1 cellular context compared by ENCODE assay signal in genomic region chr20:58388882-58389323, GRCh38.
TF ChIP-seq lines count a peak whose summit lies in the region.

VAPB (plus strand) TSS chr20:58389229; CDS start chr20:58389460, 231 bp downstream.

TF ChIP-seq in HepG2, 621 proteins besides CTCF, POLR2A, EP300 and RAD21 (continued from another document and continues in another):
- TF ChIP-seq NFAT5 (CRISPR knock-in tag; IDR thresholded peaks at IDR 0.05) (no peak), ATF7 (IDR thresholded peaks at IDR 0.05) (no peak), ATF7 (CRISPR knock-in tag; IDR thresholded peaks at IDR 0.05) (no peak), GATA4 (IDR thresholded peaks at IDR 0.05; ENCODE audit: borderline replicate concordance, low read depth) (no peak), SNRNP70 (IDR thresholded peaks at IDR 0.05; ENCODE audit: low read depth, low read length) (no peak), ZNF512B (CRISPR knock-in tag; IDR thresholded peaks at IDR 0.05; ENCODE audit: borderline replicate concordance) (no peak), ZSCAN30 (CRISPR knock-in tag; IDR thresholded peaks at IDR 0.05) (no peak), IRX3 (CRISPR knock-in tag; IDR thresholded peaks at IDR 0.05; ENCODE audit: borderline replicate concordance, low read depth) (peak; percentile 79; the same call in 1 of the 2 replicates), SMYD3 (CRISPR knock-in tag; IDR thresholded peaks at IDR 0.05) (0 out of 2 replicates have a peak, but pooled peaks have one; percentile 16), ATRX (CRISPR knock-in tag; IDR thresholded peaks at IDR 0.05; ENCODE audit: borderline replicate concordance) (no peak), FOXK2 (IDR thresholded peaks at IDR 0.05) (peak; percentile 53; the same call in 1 of the 2 replicates), SNAPC5 (CRISPR knock-in tag; IDR thresholded peaks at IDR 0.05; ENCODE audit: borderline replicate concordance) (0 out of 2 replicates have a peak, but pooled peaks have one; percentile 43), ZNF557 (CRISPR knock-in tag; IDR thresholded peaks at IDR 0.05) (no peak), TCF7L2 (IDR thresholded peaks at IDR 0.05; ENCODE audit: low read depth, low read length) (no peak), ZFYVE20 (CRISPR knock-in tag; IDR thresholded peaks at IDR 0.05; ENCODE audit: borderline replicate concordance, low read depth) (no peak), FOSL2 (CRISPR knock-in tag; IDR thresholded peaks at IDR 0.05) (peak; percentile 25; the same call in 1 of the 2 replicates), ATF5 (CRISPR knock-in tag; IDR thresholded peaks at IDR 0.05; ENCODE audit: low read depth) (no peak), AFF4 (CRISPR knock-in tag; IDR thresholded peaks at IDR 0.05) (no peak), ZNF724P (CRISPR knock-in tag; IDR thresholded peaks at IDR 0.05; ENCODE audit: borderline replicate concordance) (no peak), ZNF546 (CRISPR knock-in tag; conservative IDR thresholded peaks at IDR 0.05) (0 out of 2 replicates have a peak, but pooled peaks have one; percentile 30), SRSF4 (IDR thresholded peaks at IDR 0.05; ENCODE audit: low read depth, low read length, poor library complexity, severe bottlenecking) (no peak), MTF2 (CRISPR knock-in tag; IDR thresholded peaks at IDR 0.05; ENCODE audit: borderline replicate concordance) (no peak), ZNF740 (CRISPR knock-in tag; IDR thresholded peaks at IDR 0.05) (peak; percentile 98), KLF9 (CRISPR knock-in tag; IDR thresholded peaks at IDR 0.05; ENCODE audit: low read depth) (no peak), PHF21A (CRISPR knock-in tag; IDR thresholded peaks at IDR 0.05) (0 out of 2 replicates have a peak, but pooled peaks have one; percentile 38), ATF2 (CRISPR knock-in tag; IDR thresholded peaks at IDR 0.05) (no peak), ZBTB7B (CRISPR knock-in tag; IDR thresholded peaks at IDR 0.05) (no peak), DZIP1 (CRISPR knock-in tag; IDR thresholded peaks at IDR 0.05) (peak; percentile 11; the same call in 1 of the 2 replicates), AKNA (CRISPR knock-in tag; IDR thresholded peaks at IDR 0.05; ENCODE audit: borderline replicate concordance) (no peak), ZNF180 (CRISPR knock-in tag; IDR thresholded peaks at IDR 0.05; ENCODE audit: borderline replicate concordance, low read depth) (no peak), PBX2 (CRISPR knock-in tag; IDR thresholded peaks at IDR 0.05) (no peak)
